In genomic region chr20:5504061-5504739, GRCh38 we compare ENCODE assay signal across 8 cellular contexts.
DNase-seq lines count a peak whose midpoint lies in the region; ATAC-seq, FAIRE-seq and TF ChIP-seq lines count a peak whose summit lies in the region.

No MANE protein-coding gene starts in this region.

- FAIRE-seq in GM12892 (lab: Jason Lieb, UNC), result no peak

- H3K4me3 ChIP-seq in NB4 (ENCODE audit: low read depth, low read length), result peak overlapping the region; percentile 25
- H3K4me3 ChIP-seq in coronary artery, result peak overlapping the region; percentile 68
- H3K4me3 ChIP-seq in lower lobe of right lung, result peak overlapping the region; percentile 78
- H3K4me3 ChIP-seq in thymus (ENCODE audit: low read length), result peak overlapping the region; percentile 49

- peak; percentile 84 to 92 for ATAC-seq in lower lobe of right lung
- ATAC-seq in GM21576 (IDR thresholded peaks at IDR 0.05; ENCODE audit: unreplicated experiment), result no peak
- ATAC-seq in GM19023 (IDR thresholded peaks at IDR 0.05; ENCODE audit: unreplicated experiment), result no peak
- no peak for ATAC-seq in HG03565 (IDR thresholded peaks at IDR 0.05; ENCODE audit: unreplicated experiment)

- TF ChIP-seq POLR2A in GM12892 (IDR thresholded peaks at IDR 0.05; ENCODE audit: low read depth, low read length) (no peak), NB4 (IDR thresholded peaks at IDR 0.05; ENCODE audit: extremely low read depth, insufficient read length) (peak; percentile 52)

- no peaks in the 10 kb centered on the region for H3K9me3 ChIP-seq in lower lobe of right lung
- no peaks in the 10 kb centered on the region for H3K9me3 ChIP-seq in thymus (ENCODE audit: control insufficient read depth)

- DNase-seq in GM12892 (ENCODE audit: insufficient read length), result peak; percentile 26
- DNase-seq in NB4 (ENCODE audit: low read depth), result peak; percentile 47
- no peak for DNase-seq in coronary artery (ENCODE audit: low spot score)
- peak; percentile 72 for DNase-seq in lower lobe of right lung

- peak overlapping the region; percentile 52 to 60 for H3K27ac ChIP-seq in coronary artery
- peak overlapping the region; percentile 64 for H3K27ac ChIP-seq in lower lobe of right lung
- no peak overlapping the region for H3K27ac ChIP-seq in thymus (ENCODE audit: low read depth)

- intact Hi-C loops in lower lobe of right lung (cut with DNase I), result no loop called here

- TF ChIP-seq CTCF in NB4 (IDR thresholded peaks at IDR 0.05; ENCODE audit: low read depth, low read length) (no peak), coronary artery (IDR thresholded peaks at IDR 0.05) (no peak), lower lobe of right lung (IDR thresholded peaks at IDR 0.05) (no peak)

- H3K27me3 ChIP-seq in lower lobe of right lung (ENCODE audit: low read depth), result no peaks in the 10 kb centered on the region
- no peaks in the 10 kb centered on the region for H3K27me3 ChIP-seq in thymus (ENCODE audit: control insufficient read depth, insufficient read depth)

- no peaks in the 10 kb centered on the region for H3K4me1 ChIP-seq in lower lobe of right lung
- no peaks in the 10 kb centered on the region for H3K4me1 ChIP-seq in thymus (ENCODE audit: control insufficient read depth, insufficient read depth, low read length)

- H3K36me3 ChIP-seq in lower lobe of right lung (no peaks in the 10 kb centered on the region), thymus (ENCODE audit: control insufficient read depth, insufficient read depth) (no peaks in the 10 kb centered on the region)

- 12% methylated on average over 34 of the region's 34 CpGs for WGBS in thymus

Comparison
In these comparisons a context has a peak if more than half of its experiments do, and no peak if none do; other contexts are left out.
1. H3K4me3 ChIP-seq: peak in every context shown above with its lines; median percentile 78 in lower lobe of right lung; 68 in coronary artery; 49 in thymus; 25 in NB4.
2. ATAC-seq: peak in lower lobe of right lung (2 of 2); none in GM21576 (single experiment), GM19023 (single experiment) and HG03565 (single experiment).